ENCODE assay signal across 14 cellular contexts in the genomic region with DNA sequence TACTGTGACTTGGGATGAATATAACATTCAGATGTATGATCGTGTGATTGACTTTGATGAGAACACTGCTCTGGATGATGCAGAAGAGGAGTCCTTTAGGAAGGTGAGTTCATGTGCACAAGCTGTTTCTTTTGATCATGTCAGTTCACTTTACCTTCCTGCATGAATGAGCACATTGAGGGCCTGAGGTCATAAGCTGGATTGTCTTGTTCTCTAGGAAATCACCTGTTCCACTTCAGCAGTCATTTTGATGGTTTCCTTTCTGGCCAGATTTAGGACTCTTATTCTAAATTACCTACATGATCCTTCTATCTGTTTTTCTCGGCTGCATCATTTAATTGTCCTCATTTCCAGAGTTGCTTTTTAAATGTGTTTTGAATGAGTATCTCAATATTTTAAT. TPM values are rescaled to one million over a fixed set of nuclear protein-coding genes. Genes with fewer than 3 reads are reported as not detected.
DNase-seq lines count a peak whose midpoint lies in the region; ATAC-seq and TF ChIP-seq lines count a peak whose summit lies in the region.
"Had no signal": no experiment of that assay in that cellular context is flagged by ENCODE, and none has a peak within 500 bp of the region (broad histone marks: within the 10 kb centered on the region; RNA-seq: fewer than 3 reads in every experiment).

No MANE protein-coding gene starts in this region.

- ATAC-seq in GM18868 (IDR thresholded peaks at IDR 0.05; ENCODE audit: unreplicated experiment) (peak; percentile 31), HG02852 (IDR thresholded peaks at IDR 0.05; ENCODE audit: unreplicated experiment) (no peak)

- H3K36me3 Mint-ChIP-seq in neural crest cell (ENCODE audit: low read depth), result peaks cover 19% of the 10 kb centered on the region

- no peaks in the 10 kb centered on the region for H3K9me2 ChIP-seq in GM23248 (ENCODE audit: insufficient read depth)

- no peaks in the 10 kb centered on the region for H3F3A ChIP-seq in GM23248 (ENCODE audit: insufficient read depth)

- peak; percentile 25 for DNase-seq in NCI-H2196 (lab: John Stamatoyannopoulos, UW; ENCODE audit: unreplicated experiment)
- no peak for DNase-seq in NCI-H2196 treated with DMSO at 0.1 percent for 48 hours (lab: John Stamatoyannopoulos, UW; ENCODE audit: unreplicated experiment)
- no peak for DNase-seq in neural crest cell (ENCODE audit: low read depth, low spot score)
- DNase-seq in GF-D8 (lab: John Stamatoyannopoulos, UW), result no peak
- no peak for DNase-seq in GM23248
- DNase-seq: activated T-cell treated with anti-CD3 and anti-CD28 coated beads for 4 hours, NCI-H2081, OCI-M1 had no signal

- H3K27ac Mint-ChIP-seq in neural crest cell (ENCODE audit: unreplicated experiment), result no peak overlapping the region

- WGBS in GM23248 (ENCODE audit: low coverage in 1 of 2, low lambda C conversion rate in 2 of 2, missing lambda C conversion rate in 2 of 2), 2 experiments, result 96 to 100% methylated on average over 2 of the region's 2 CpGs

- peaks cover 12% of the 10 kb centered on the region for H3K4me1 ChIP-seq in GM23248 (ENCODE audit: insufficient read depth)
- H3K4me1 ChIP-seq: prostate gland had no signal

- H3K27ac ChIP-seq in VCaP (peak overlapping the region; percentile 58), GM23248 (no peak overlapping the region)
- H3K27ac ChIP-seq: prostate gland had no signal

- no peaks in the 10 kb centered on the region for H4K20me1 ChIP-seq in GM23248 (ENCODE audit: insufficient read depth)

- no peaks in the 10 kb centered on the region for H3K27me3 Mint-ChIP-seq in neural crest cell (ENCODE audit: low read depth)

- H3K4me2 ChIP-seq in GM23248 (ENCODE audit: unreplicated experiment), result no peak overlapping the region

- H3K9me3 Mint-ChIP-seq in neural crest cell, result no peaks in the 10 kb centered on the region

- H3K9me3 ChIP-seq in GM23248 (ENCODE audit: low read depth), result no peaks in the 10 kb centered on the region
- H3K9me3 ChIP-seq: prostate gland had no signal

- peaks cover 11% of the 10 kb centered on the region; the same call in 1 of the 2 replicates for H3K36me3 ChIP-seq in GM23248 (ENCODE audit: low read depth)
- H3K36me3 ChIP-seq: prostate gland had no signal

- peaks cover 24% of the 10 kb centered on the region for H3K79me2 ChIP-seq in GM23248 (ENCODE audit: insufficient read depth)

- H3K4me3 Mint-ChIP-seq in neural crest cell, result peak overlapping the region; percentile 73

- peaks cover 48% of the 10 kb centered on the region for H3K4me1 Mint-ChIP-seq in neural crest cell

- no peak for TF ChIP-seq CTCF in VCaP (conservative IDR thresholded peaks at IDR 0.05)
- no peak for TF ChIP-seq CTCF in neural crest cell (conservative IDR thresholded peaks at IDR 0.05)

- no peak overlapping the region for H3K4me3 ChIP-seq in GM23248
- H3K4me3 ChIP-seq: prostate gland had no signal

- in situ Hi-C loops in GM23248 (cut with MboI), result no loop called here

- no peak overlapping the region for H3K9ac ChIP-seq in GM23248

- no peaks in the 10 kb centered on the region for H3K27me3 ChIP-seq in GM23248 (replicated peaks; ENCODE audit: insufficient read depth)

- no peak overlapping the region for H2AFZ ChIP-seq in GM23248

RNA-seq across cellular contexts. Expression of a gene that starts 4.1 kb away (rescaled TPM):
- total RNA-seq in neural crest cell, result 159 and 161 TPM in 2 replicates
- 95.4 and 96.7 TPM in 2 replicates for total RNA-seq in GM23248 (2014; rRNA removed; shearing (Covaris generic))
- 178 and 181 TPM in 2 replicates for polyA plus RNA-seq in GM23248 (2016; fragmentation: Nextera tagmentation; extraction: Ambion mirVana)

RNA-seq across cellular contexts. Expression of a gene that starts 30.5 kb away (rescaled TPM):
- total RNA-seq in neural crest cell, result 15.3 and 18.4 TPM in 2 replicates
- total RNA-seq in GM23248 (2014; rRNA removed; shearing (Covaris generic)), result 5.9 and 10.4 TPM in 2 replicates
- polyA plus RNA-seq in GM23248 (2016; fragmentation: Nextera tagmentation; extraction: Ambion mirVana), result 5.5 and 7.8 TPM in 2 replicates

RNA-seq across cellular contexts. Expression of a gene that starts 59.3 kb away (rescaled TPM):
- total RNA-seq in neural crest cell, result 0.84 and 1.5 TPM in 2 replicates
- 0.38 TPM in 1 of 2 replicates, not detected in the other for total RNA-seq in GM23248 (2014; rRNA removed; shearing (Covaris generic))
- 0.71 and 0.80 TPM in 2 replicates for polyA plus RNA-seq in GM23248 (2016; fragmentation: Nextera tagmentation; extraction: Ambion mirVana)
- total RNA-seq: A673, fibroblast of villous mesenchyme had no signal
